12 cellular contexts compared by ENCODE assay signal in genomic region chr5:1007221-1007680, GRCh38. TPM values are rescaled to one million over a fixed set of nuclear protein-coding genes. Genes with fewer than 3 reads are reported as not detected.
DNase-seq lines count a peak whose midpoint lies in the region; ATAC-seq and TF ChIP-seq lines count a peak whose summit lies in the region.
"Had no signal": no experiment of that assay in that cellular context is flagged by ENCODE, and none has a peak within 500 bp of the region (broad histone marks: within the 10 kb centered on the region; RNA-seq: fewer than 3 reads in every experiment).

No MANE protein-coding gene starts in this region.

- no peaks in the 10 kb centered on the region for H3K36me3 Mint-ChIP-seq in CD4-positive, alpha-beta T cell (ENCODE audit: low read depth)
- H3K36me3 Mint-ChIP-seq in chondrocyte (ENCODE audit: low read depth), result no peaks in the 10 kb centered on the region
- no peaks in the 10 kb centered on the region for H3K36me3 Mint-ChIP-seq in nephron progenitor cell (ENCODE audit: low read depth)

- POLR2A ChIA-PET in CD4-positive, alpha-beta T cell (lab: Charles Lee), result no interaction called here

- H3K9me3 ChIP-seq in CD4-positive, alpha-beta T cell (ENCODE audit: control insufficient read depth, low read length), result no peaks in the 10 kb centered on the region

- peak in 1 of 10 experiments; percentile 25 for DNase-seq in CD4-positive, alpha-beta T cell
- DNase-seq in GM20000 (ENCODE audit: low spot score) (peak; percentile 35), chondrocyte (ENCODE audit: low spot score) (peak; percentile 73), nephron progenitor cell (no peak), NCI-H2227 treated with DMSO at 0.1 percent for 48 hours (lab: John Stamatoyannopoulos, UW) (no peak)
- DNase-seq: DMS153; SHP77; stimulated activated naive CD4-positive, alpha-beta T cell treated with Interleukin-2 at 50 U/mL for 16 hours had no signal

- H3K27me3 Mint-ChIP-seq in CD4-positive, alpha-beta T cell, result peaks cover 49% of the 10 kb centered on the region
- H3K27me3 Mint-ChIP-seq in chondrocyte (ENCODE audit: low read depth), result peaks cover 68% of the 10 kb centered on the region
- H3K27me3 Mint-ChIP-seq in nephron progenitor cell (ENCODE audit: low read depth, poor library complexity), result peaks cover 68% of the 10 kb centered on the region

- no peak for TF ChIP-seq CTCF in CD4-positive, alpha-beta T cell (IDR thresholded peaks at IDR 0.05)
- no peak for TF ChIP-seq CTCF in GM20000 (IDR thresholded peaks at IDR 0.05; ENCODE audit: extremely low read depth, missing control alignments)
- TF ChIP-seq CTCF in chondrocyte (IDR thresholded peaks at IDR 0.05), result no peak
- TF ChIP-seq CTCF in nephron progenitor cell (IDR thresholded peaks at IDR 0.05), result no peak

- H3K27ac ChIP-seq in CD4-positive, alpha-beta T cell (ENCODE audit: low read depth, low read length), result no peak overlapping the region
- H3K27ac ChIP-seq: epithelial cell of prostate had no signal

- peaks cover 63% of the 10 kb centered on the region for H3K27me3 ChIP-seq in CD4-positive, alpha-beta T cell (ENCODE audit: control insufficient read depth, insufficient read depth, low read length)

- CTCF ChIA-PET in CD4-positive, alpha-beta T cell (lab: Charles Lee), result no interaction called here

- ATAC-seq in CD4-positive, alpha-beta T cell (ENCODE audit: poor library complexity), result no peak
- ATAC-seq in HG02610 (IDR thresholded peaks at IDR 0.05; ENCODE audit: unreplicated experiment) (no peak), HG03565 (IDR thresholded peaks at IDR 0.05; ENCODE audit: unreplicated experiment) (no peak), GM21528 (IDR thresholded peaks at IDR 0.05; ENCODE audit: low FRiP score, unreplicated experiment) (no peak)

- intact Hi-C loops in CD4-positive, alpha-beta T cell (cut with DNase I, micrococcal nuclease), result no loop called here

- H3K4me3 Mint-ChIP-seq in CD4-positive, alpha-beta T cell, result peak overlapping the region; percentile 38
- H3K4me3 Mint-ChIP-seq in chondrocyte (ENCODE audit: unreplicated experiment) (no peak overlapping the region), nephron progenitor cell (peak overlapping the region; percentile 80)

- H3K4me1 Mint-ChIP-seq in CD4-positive, alpha-beta T cell (ENCODE audit: low read depth), result peaks cover 29% of the 10 kb centered on the region
- H3K4me1 Mint-ChIP-seq in chondrocyte (ENCODE audit: low read depth) (peaks cover 14% of the 10 kb centered on the region), nephron progenitor cell (peaks cover 27% of the 10 kb centered on the region)

- H3K27ac Mint-ChIP-seq in CD4-positive, alpha-beta T cell, result no peak overlapping the region
- no peak overlapping the region for H3K27ac Mint-ChIP-seq in chondrocyte (ENCODE audit: unreplicated experiment)
- H3K27ac Mint-ChIP-seq in nephron progenitor cell, result no peak overlapping the region

- no peaks in the 10 kb centered on the region for H3K9me3 Mint-ChIP-seq in CD4-positive, alpha-beta T cell
- H3K9me3 Mint-ChIP-seq in chondrocyte (ENCODE audit: low read depth) (no peaks in the 10 kb centered on the region), nephron progenitor cell (no peaks in the 10 kb centered on the region)

RNA-seq across cellular contexts. Expression of gene NKD2, which starts 1.4 kb away (rescaled TPM):
- total RNA-seq in CD4-positive, alpha-beta T cell, result under 1 TPM; 0.17 to 0.30 TPM
- not detected in 3 replicates for total RNA-seq in chondrocyte

Comparison
In these comparisons a context has a peak if more than half of its experiments do, and no peak if none do; other contexts are left out.
1. DNase-seq: peak in GM20000 (single experiment) and chondrocyte (single experiment); none in nephron progenitor cell (single experiment) and NCI-H2227 treated with DMSO at 0.1 percent for 48 hours (single experiment).